ENCODE assay signal across 9 cellular contexts in the genomic region with DNA sequence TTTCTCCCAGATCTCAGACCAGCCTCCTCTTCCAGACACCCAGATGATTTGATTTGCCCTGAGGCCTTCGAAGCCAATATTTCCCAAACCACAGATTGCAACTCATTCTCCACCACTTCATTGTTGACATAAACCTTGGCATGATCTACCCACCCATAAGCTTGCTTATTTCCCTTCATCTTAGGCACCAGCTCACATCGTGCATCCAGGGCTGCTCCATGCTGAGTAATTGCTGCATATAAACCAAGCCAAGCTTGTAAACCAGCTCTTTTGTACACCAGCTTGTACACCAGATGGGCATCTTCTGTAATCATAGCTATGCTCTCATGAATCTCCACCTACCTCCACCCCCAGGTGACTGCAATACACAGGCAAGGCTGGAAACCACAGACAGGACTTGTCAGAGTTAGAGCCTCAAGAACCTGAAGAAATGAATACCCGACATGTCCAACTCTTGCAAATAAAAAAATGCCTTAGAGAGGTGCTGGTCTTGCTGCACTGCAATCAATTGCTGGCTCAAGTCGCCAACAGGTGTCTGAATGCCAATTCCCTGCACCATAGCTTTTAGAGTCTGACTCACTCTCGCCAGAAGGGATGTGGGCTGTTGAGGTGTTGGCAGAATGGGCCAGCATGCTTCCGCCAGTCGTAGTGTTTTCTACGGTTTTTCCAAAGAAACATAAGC. TPM values are rescaled to one million over a fixed set of nuclear protein-coding genes. Genes with fewer than 3 reads are reported as not detected.
A peak's percentile ranks its signal among the peaks of the same experiment; 100 is the strongest.
DNase-seq lines count a peak whose midpoint lies in the region; ATAC-seq and TF ChIP-seq lines count a peak whose summit lies in the region.
"Had no signal": no experiment of that assay in that cellular context is flagged by ENCODE, and none has a peak within 500 bp of the region (broad histone marks: within the 10 kb centered on the region; RNA-seq: fewer than 3 reads in every experiment).

No MANE protein-coding gene starts in this region.

- no peak for TF ChIP-seq CTCF in glutamatergic neuron (IDR thresholded peaks at IDR 0.05; ENCODE audit: partially characterized antibody, unreplicated experiment)

- no peak overlapping the region for H3K27ac Mint-ChIP-seq in glutamatergic neuron (ENCODE audit: unreplicated experiment)

- no peak overlapping the region for H3K4me3 Mint-ChIP-seq in glutamatergic neuron (ENCODE audit: unreplicated experiment)

- ATAC-seq in GM18873 (IDR thresholded peaks at IDR 0.05; ENCODE audit: low FRiP score, unreplicated experiment) (no peak), HG03135 (IDR thresholded peaks at IDR 0.05; ENCODE audit: unreplicated experiment) (no peak)
- ATAC-seq: gastroesophageal sphincter had no signal

- DNase-seq in NCI-H2171 treated with DMSO at 0.1 percent for 48 hours (lab: John Stamatoyannopoulos, UW), result peak; percentile 68
- no peak for DNase-seq in NCI-H2171 (lab: John Stamatoyannopoulos, UW)
- peak; percentile 59 for DNase-seq in activated CD4-positive, alpha-beta T cell treated with anti-CD3 and anti-CD28 coated beads for 48 hours
- peak; percentile 74 for DNase-seq in cerebellum (ENCODE audit: low spot score)
- peak; percentile 49 for DNase-seq in stimulated activated CD8-positive, alpha-beta memory T cell treated with anti-CD3 and anti-CD28 coated beads, Interleukin-4, amount 100 ng/mL, for 48 hours
- DNase-seq in glutamatergic neuron, result no peak

- no peaks in the 10 kb centered on the region for H3K4me1 Mint-ChIP-seq in glutamatergic neuron (ENCODE audit: low read depth, unreplicated experiment)

- no peaks in the 10 kb centered on the region for H3K9me3 Mint-ChIP-seq in glutamatergic neuron (ENCODE audit: unreplicated experiment)

- no peaks in the 10 kb centered on the region for H3K36me3 Mint-ChIP-seq in glutamatergic neuron (ENCODE audit: unreplicated experiment)

- H3K27me3 Mint-ChIP-seq in glutamatergic neuron (ENCODE audit: unreplicated experiment), result no peaks in the 10 kb centered on the region

RNA-seq across cellular contexts. Expression of gene TRABD2A, which starts 31.5 kb away (rescaled TPM):
- total RNA-seq in cerebellum (1.4 TPM), glutamatergic neuron (ENCODE audit: unreplicated experiment) (not detected)

RNA-seq across cellular contexts. Expression of gene TMSB10, which starts 56.0 kb away (rescaled TPM):
- total RNA-seq in cerebellum (1,631 TPM), glutamatergic neuron (ENCODE audit: unreplicated experiment) (3,273 TPM)

Comparison
In these comparisons a context has a peak if more than half of its experiments do, and no peak if none do; other contexts are left out.
1. DNase-seq: peak in NCI-H2171 treated with DMSO at 0.1 percent for 48 hours (single experiment), activated CD4-positive, alpha-beta T cell treated with anti-CD3 and anti-CD28 coated beads for 48 hours (single experiment), cerebellum (single experiment) and stimulated activated CD8-positive, alpha-beta memory T cell treated with anti-CD3 and anti-CD28 coated beads, Interleukin-4, amount 100 ng/mL, for 48 hours (single experiment); none in NCI-H2171 (single experiment) and glutamatergic neuron (single experiment).